In the genomic region with DNA sequence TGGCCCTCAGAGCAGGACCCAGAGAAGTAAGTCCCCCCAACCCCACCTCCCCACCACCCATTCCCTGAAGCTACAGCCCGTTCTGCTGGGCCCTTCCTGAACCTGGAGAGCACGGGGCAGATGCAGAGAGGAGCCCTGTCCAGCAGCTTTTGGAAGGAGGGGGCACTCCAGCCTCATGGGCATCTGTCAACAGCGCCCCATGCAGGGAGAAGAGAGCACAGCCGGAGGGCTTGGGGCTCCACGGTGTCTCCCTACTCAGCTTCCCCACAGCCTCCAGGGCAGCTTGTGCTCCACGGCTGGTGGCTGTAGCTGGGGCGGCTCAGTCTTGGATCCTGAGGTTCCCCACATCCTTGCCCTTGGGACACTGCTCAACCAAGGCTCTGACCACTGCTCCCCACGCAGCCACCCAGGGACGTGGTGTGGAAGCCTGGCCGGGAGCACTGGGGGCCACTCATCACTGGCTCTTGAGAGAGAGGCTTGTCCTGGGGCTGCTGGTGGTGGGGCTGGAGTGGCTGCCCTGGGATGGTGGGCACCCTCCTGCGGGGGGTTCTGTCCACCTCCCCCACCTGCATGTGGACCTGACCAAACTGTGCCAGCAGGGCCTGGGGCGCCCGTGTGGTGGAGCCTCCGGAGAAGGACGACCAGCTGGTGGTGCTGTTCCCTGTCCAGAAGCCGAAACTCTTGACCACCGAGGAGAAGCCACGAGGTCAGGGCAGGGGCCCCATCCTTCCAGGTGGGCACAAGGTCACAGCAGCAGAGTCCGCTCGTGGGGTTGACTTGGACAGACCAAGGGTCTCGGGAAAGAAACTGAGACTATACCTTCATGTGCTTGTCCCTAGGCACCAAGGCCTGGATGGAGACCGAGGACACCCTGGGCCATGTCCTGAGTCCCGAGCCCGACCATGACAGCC, we compare ENCODE assay signal across 1 cellular context.
TF ChIP-seq lines count a peak whose summit lies in the region.

No MANE protein-coding gene starts in this region.

TF ChIP-seq in K562, 482 proteins besides CTCF, POLR2A, EP300 and RAD21:
- no peak for TF ChIP-seq ZBTB43 (CRISPR knock-in tag; IDR thresholded peaks at IDR 0.05)
- 0 out of 2 replicates have a peak, but pooled peaks have one; percentile 16 for TF ChIP-seq MYC (IDR thresholded peaks at IDR 0.05; ENCODE audit: low read depth, low read length)
- no peak for TF ChIP-seq MYC (CRISPR knock-in tag; IDR thresholded peaks at IDR 0.05; ENCODE audit: borderline replicate concordance, low read depth)
- 0 out of 2 replicates have a peak, but pooled peaks have one; percentile 32 for TF ChIP-seq POLR2AphosphoS2 (IDR thresholded peaks at IDR 0.05; ENCODE audit: low read length)
- TF ChIP-seq RNF219 (CRISPR knock-in tag; IDR thresholded peaks at IDR 0.05): no peak
- peak; percentile 56; the same call in 1 of the 2 replicates for TF ChIP-seq POLR2G (IDR thresholded peaks at IDR 0.05; ENCODE audit: low read depth, low read length)
- no peak for TF ChIP-seq BCLAF1 (IDR thresholded peaks at IDR 0.05; ENCODE audit: borderline replicate concordance in 1 of 2, control insufficient read depth in 1 of 2, low read depth in 2 of 2, low read length in 1 of 2)
- TF ChIP-seq ZNF165 (CRISPR knock-in tag; IDR thresholded peaks at IDR 0.05; ENCODE audit: borderline replicate concordance): no peak
